Comparison of ENCODE assay signal across 25 cellular contexts in the genomic region with DNA sequence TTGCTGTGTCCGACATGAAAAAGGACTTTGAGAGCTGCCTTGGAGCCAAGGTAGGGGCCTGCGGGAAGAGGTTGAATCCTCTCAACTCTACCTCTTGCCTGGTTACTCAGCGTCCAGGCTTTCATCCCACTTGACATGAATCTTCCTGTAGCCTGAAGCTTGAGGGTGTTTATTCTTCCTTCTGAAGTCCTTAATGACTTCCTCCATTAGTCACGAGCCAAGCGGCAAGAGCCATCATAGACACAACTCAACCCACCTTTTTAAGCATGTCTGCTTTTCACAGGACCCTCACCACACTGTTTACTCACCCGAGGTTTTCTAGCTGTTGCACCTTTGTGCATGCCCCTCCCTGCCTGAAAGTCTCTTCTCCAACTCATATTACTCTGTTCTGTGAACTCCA. TPM values are rescaled to one million over a fixed set of nuclear protein-coding genes. Genes with fewer than 3 reads are reported as not detected.
DNase-seq lines count a peak whose midpoint lies in the region; ATAC-seq and TF ChIP-seq lines count a peak whose summit lies in the region.
"Had no signal": no experiment of that assay in that cellular context is flagged by ENCODE, and none has a peak within 500 bp of the region (broad histone marks: within the 10 kb centered on the region; RNA-seq: fewer than 3 reads in every experiment).

No MANE protein-coding gene starts in this region.

- 83% methylated on average over 6 of the region's 6 CpGs for WGBS in liver

- H3K4me1 ChIP-seq in ACC112 (ENCODE audit: control insufficient read depth, insufficient read depth, low read length, unreplicated experiment) (peaks cover 40% of the 10 kb centered on the region), liver (ENCODE audit: control insufficient read depth in 4 of 4, insufficient read depth in 4 of 4, low read length in 3 of 4) (peaks cover 3 to 43% (median 25%) of the 10 kb centered on the region in 4 donors)
- H3K4me1 ChIP-seq: BLaER1 treated with 17β-estradiol and CSF1 and Interleukin-3, amounts not matched to agents 10 nM and 100 nM; foreskin keratinocyte; Peyer's patch had no signal

- no peaks in the 10 kb centered on the region for H3K9me3 ChIP-seq in liver (ENCODE audit: control insufficient read depth in 4 of 4, low read length in 3 of 4)
- no peaks in the 10 kb centered on the region for H3K9me3 ChIP-seq in MG63
- H3K9me3 ChIP-seq: ascending aorta; BLaER1 treated with 17β-estradiol and CSF1 and Interleukin-3, amounts not matched to agents 10 nM and 100 nM; Peyer's patch; right atrium auricular region; stomach had no signal

- no peaks in the 10 kb centered on the region for H3K79me2 ChIP-seq in ACC112 (ENCODE audit: control insufficient read depth, insufficient read depth, low read length, unreplicated experiment)

- H3K27ac ChIP-seq in ACC112 (ENCODE audit: low read depth, low read length) (peak overlapping the region; percentile 8; the same call in 1 of the 2 replicates), liver (ENCODE audit: low read depth in 1 of 2, low read length in 2 of 2) (peak overlapping the region; percentile 32 to 53)
- H3K27ac ChIP-seq: ascending aorta; BLaER1 treated with 17β-estradiol and CSF1 and Interleukin-3, amounts not matched to agents 10 nM and 100 nM; foreskin keratinocyte; right atrium auricular region had no signal

- TF ChIP-seq CTCF in astrocyte of the spinal cord (IDR thresholded peaks at IDR 0.05; ENCODE audit: low read depth, low read length) (no peak), liver (IDR thresholded peaks at IDR 0.05; ENCODE audit: low read depth, low read length, missing input control) (no peak)

- no peak for ATAC-seq in GM19455 (IDR thresholded peaks at IDR 0.05; ENCODE audit: unreplicated experiment)
- no peak for ATAC-seq in HG03039 (IDR thresholded peaks at IDR 0.05; ENCODE audit: unreplicated experiment)
- ATAC-seq: activated CD4-positive, alpha-beta T cell treated with anti-CD3 and anti-CD28 coated beads for 36 hours; foreskin keratinocyte had no signal

- in situ Hi-C loops in astrocyte of the spinal cord (cut with HindIII; ENCODE audit: low sequenced_read_pairs): no loop called here

- no peak overlapping the region for H3K9ac ChIP-seq in liver (ENCODE audit: low read depth in 1 of 2, low read length in 2 of 2)
- H3K9ac ChIP-seq: BLaER1 treated with 17β-estradiol and CSF1 and Interleukin-3, amounts not matched to agents 10 nM and 100 nM had no signal

- H3K4me3 ChIP-seq in ACC112 (ENCODE audit: low read depth, low read length): no peak overlapping the region
- no peak overlapping the region for H3K4me3 ChIP-seq in astrocyte of the spinal cord (ENCODE audit: low read depth, low read length)
- no peak overlapping the region for H3K4me3 ChIP-seq in liver (ENCODE audit: low read depth in 1 of 3, low read length in 3 of 3)
- no peak overlapping the region for H3K4me3 ChIP-seq in MG63
- H3K4me3 ChIP-seq: ascending aorta; BLaER1 treated with 17β-estradiol and CSF1 and Interleukin-3, amounts not matched to agents 10 nM and 100 nM; Peyer's patch; right atrium auricular region; stomach had no signal

- no peak overlapping the region for H2AFZ ChIP-seq in ACC112 (ENCODE audit: low read length, unreplicated experiment)

- no peaks in the 10 kb centered on the region for H3K27me3 ChIP-seq in ACC112 (ENCODE audit: insufficient read depth, low read length)
- H3K27me3 ChIP-seq in liver (ENCODE audit: control insufficient read depth in 4 of 4, insufficient read depth in 4 of 4, low read length in 3 of 4): no peaks in the 10 kb centered on the region
- no peaks in the 10 kb centered on the region for H3K27me3 ChIP-seq in MG63
- H3K27me3 ChIP-seq: ascending aorta; BLaER1 treated with 17β-estradiol and CSF1 and Interleukin-3, amounts not matched to agents 10 nM and 100 nM; foreskin keratinocyte; Peyer's patch; right atrium auricular region; stomach had no signal

- H3K36me3 ChIP-seq in ACC112 (ENCODE audit: insufficient read depth, low read length) (peaks cover 50% of the 10 kb centered on the region), liver (ENCODE audit: control insufficient read depth in 4 of 4, insufficient read depth in 3 of 4, low read depth in 1 of 4, low read length in 3 of 4) (peaks cover 4 to 33% (median 17%) of the 10 kb centered on the region in 4 donors), MG63 (no peaks in the 10 kb centered on the region; the same call in none of the 2 replicates)

- DNase-seq in H4 (ENCODE audit: low spot score): peak; percentile 56
- peak; percentile 10 for DNase-seq in astrocyte of the spinal cord (ENCODE audit: low read depth, low spot score)
- DNase-seq in MG63: no peak
- no peak for DNase-seq in NCI-H748 treated with DMSO at 0.1 percent for 48 hours (lab: John Stamatoyannopoulos, UW)
- DNase-seq: activated CD4-positive, alpha-beta T cell treated with anti-CD3 and anti-CD28 coated beads for 36 hours; activated naive CD4-positive, alpha-beta T cell treated with Interleukin-2 at 50 U/mL for 16 hours; activated T-cell treated with anti-CD3 and anti-CD28 coated beads, Interleukin-2, amount 50 U/mL, for 48 hours; cerebellar nuclear complex; erythroblast; foreskin keratinocyte; GDM1; mammary epithelial cell; NCI-H1105; NCI-H2029; NCI-H446; Peyer's patch; stimulated activated CD4-positive, alpha-beta T cell treated with anti-CD3 and anti-CD28 coated beads, Interleukin-12 subunit alpha, Interleukin-12 subunit beta, amount 100 ng/mL, for 4 hours; stomach had no signal

- no peak for TF ChIP-seq RAD21 in liver (IDR thresholded peaks at IDR 0.05)

TF ChIP-seq in liver, 16 proteins besides CTCF, POLR2A, EP300 and RAD21:
- no peak for TF ChIP-seq FOXA1 (IDR thresholded peaks at IDR 0.05)
- TF ChIP-seq RXRA (IDR thresholded peaks at IDR 0.05): no peak
- TF ChIP-seq GABPA (IDR thresholded peaks at IDR 0.05 in 1 of 2, conservative IDR thresholded peaks at IDR 0.05 in 1 of 2): no peak
- TF ChIP-seq NR2F2 (IDR thresholded peaks at IDR 0.05): no peak
- no peak for TF ChIP-seq HNF4A (conservative IDR thresholded peaks at IDR 0.05)
- TF ChIP-seq, protein P1, sequence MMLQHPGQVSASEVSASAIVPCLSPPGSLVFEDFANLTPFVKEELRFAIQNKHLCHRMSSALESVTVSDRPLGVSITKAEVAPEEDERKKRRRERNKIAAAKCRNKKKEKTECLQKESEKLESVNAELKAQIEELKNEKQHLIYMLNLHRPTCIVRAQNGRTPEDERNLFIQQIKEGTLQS (IDR thresholded peaks at IDR 0.05): no peak
- TF ChIP-seq EGR1 (IDR thresholded peaks at IDR 0.05; ENCODE audit: low read depth in 2 of 2): no peak
- no peak for TF ChIP-seq SP1 (IDR thresholded peaks at IDR 0.05)
- no peak for TF ChIP-seq FOXA2 (IDR thresholded peaks at IDR 0.05)
- TF ChIP-seq JUND (IDR thresholded peaks at IDR 0.05): no peak
- TF ChIP-seq, protein P2, sequence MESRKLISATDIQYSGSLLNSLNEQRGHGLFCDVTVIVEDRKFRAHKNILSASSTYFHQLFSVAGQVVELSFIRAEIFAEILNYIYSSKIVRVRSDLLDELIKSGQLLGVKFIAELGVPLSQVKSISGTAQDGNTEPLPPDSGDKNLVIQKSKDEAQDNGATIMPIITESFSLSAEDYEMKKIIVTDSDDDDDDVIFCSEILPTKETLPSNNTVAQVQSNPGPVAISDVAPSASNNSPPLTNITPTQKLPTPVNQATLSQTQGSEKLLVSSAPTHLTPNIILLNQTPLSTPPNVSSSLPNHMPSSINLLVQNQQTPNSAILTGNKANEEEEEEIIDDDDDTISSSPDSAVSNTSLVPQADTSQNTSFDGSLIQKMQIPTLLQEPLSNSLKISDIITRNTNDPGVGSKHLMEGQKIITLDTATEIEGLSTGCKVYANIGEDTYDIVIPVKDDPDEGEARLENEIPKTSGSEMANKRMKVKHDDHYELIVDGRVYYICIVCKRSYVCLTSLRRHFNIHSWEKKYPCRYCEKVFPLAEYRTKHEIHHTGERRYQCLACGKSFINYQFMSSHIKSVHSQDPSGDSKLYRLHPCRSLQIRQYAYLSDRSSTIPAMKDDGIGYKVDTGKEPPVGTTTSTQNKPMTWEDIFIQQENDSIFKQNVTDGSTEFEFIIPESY (IDR thresholded peaks at IDR 0.05): no peak
- TF ChIP-seq HNF4G (IDR thresholded peaks at IDR 0.05): no peak
- TF ChIP-seq YY1 (IDR thresholded peaks at IDR 0.05): no peak

RNA-seq across cellular contexts. Expression of a gene that starts 40.2 kb away (rescaled TPM):
- total RNA-seq in H4 (2014; rRNA removed; shearing (Covaris generic)): 20.9 and 25.5 TPM in 2 replicates
- total RNA-seq in liver: 10 to 100 TPM; 41.3 to 78.5 TPM
- polyA plus RNA-seq in liver: 10 to 100 TPM; 46.9 to 72.1 TPM
- 27.9 and 29.2 TPM in 2 replicates for total RNA-seq in MG63 (2014; rRNA removed; shearing (Covaris generic); ENCODE audit: low replicate concordance)

Comparison
In these comparisons a context has a peak if more than half of its experiments do, and no peak if none do; other contexts are left out.
1. DNase-seq: peak in H4 (single experiment) and astrocyte of the spinal cord (single experiment); none in MG63 (single experiment) and NCI-H748 treated with DMSO at 0.1 percent for 48 hours (single experiment).